8 cellular contexts compared by ENCODE assay signal in the genomic region with DNA sequence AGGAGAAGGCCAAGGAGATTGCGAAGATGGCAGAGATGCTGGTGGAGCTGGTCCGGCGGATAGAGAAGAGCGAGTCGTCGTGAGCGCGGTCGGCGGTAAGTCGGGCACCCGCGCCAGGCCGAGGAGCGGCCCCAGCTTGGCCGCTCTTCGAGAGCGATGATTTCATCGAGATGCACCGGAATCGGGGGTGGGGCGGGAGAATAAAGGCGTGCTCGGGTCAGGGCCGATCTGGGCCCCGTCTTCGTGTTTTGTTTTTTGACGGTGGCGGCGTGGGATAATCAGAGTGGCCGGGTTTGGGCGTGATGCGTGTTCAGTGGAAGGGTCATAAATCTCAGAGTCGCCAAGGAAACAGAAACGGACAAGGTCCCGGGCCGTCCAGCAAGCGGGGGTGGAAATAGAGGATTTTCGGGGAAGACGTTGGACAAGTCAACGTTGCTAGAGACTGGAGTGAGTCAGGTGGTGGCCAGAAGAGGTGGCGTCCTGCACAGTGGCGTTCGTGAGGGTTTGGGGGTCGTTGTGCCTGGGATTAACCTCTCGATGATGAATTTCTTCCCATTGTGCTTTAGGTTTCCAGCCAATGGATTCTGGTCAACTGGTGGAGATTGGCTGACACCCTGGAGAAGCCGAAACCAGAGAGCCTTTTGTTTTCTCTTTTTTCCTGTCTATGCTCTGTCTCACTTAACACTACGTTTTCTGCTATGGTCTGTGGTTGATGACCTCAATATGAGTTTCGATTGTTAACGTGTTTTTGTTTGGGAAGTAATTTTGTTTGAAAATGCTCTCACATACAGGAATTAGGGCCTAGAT. TPM values are rescaled to one million over a fixed set of nuclear protein-coding genes. Genes with fewer than 3 reads are reported as not detected.
DNase-seq lines count a peak whose midpoint lies in the region; TF ChIP-seq lines count a peak whose summit lies in the region.

No MANE protein-coding gene starts in this region.

- 1% methylated on average over 50 of the region's 50 CpGs for WGBS in GM23248 (ENCODE audit: low coverage in 1 of 2, low lambda C conversion rate in 2 of 2, missing lambda C conversion rate in 2 of 2), 2 experiments

- H3K27me3 Mint-ChIP-seq in activated T-helper 1 cell treated with anti-CD3 and anti-CD28 coated beads, Interleukin-12 subunit alpha, Interleukin-12 subunit beta, Interleukin-2, Interleukin-4 antibody, amounts not matched to agents 30 ng/mL and 10 ng/mL and 1 ng/mL, durations not matched to agents 14 hours and 24 hours and 36 hours (ENCODE audit: insufficient read depth): peaks cover 2% of the 10 kb centered on the region
- peaks cover 5% of the 10 kb centered on the region for H3K27me3 Mint-ChIP-seq in neural progenitor cell (ENCODE audit: insufficient read depth, low read depth)

- H3K9ac ChIP-seq in GM23248: peak overlapping the region; percentile 94
- H3K9ac ChIP-seq in neural progenitor cell: peak overlapping the region; percentile 95

- H3K27ac ChIP-seq in GM23248: peak overlapping the region; percentile 92
- peak overlapping the region; percentile 91 for H3K27ac ChIP-seq in neural progenitor cell
- peak overlapping the region; percentile 97 for H3K27ac ChIP-seq in uterus

- H2AFZ ChIP-seq in GM23248: peak overlapping the region; percentile 90
- peak overlapping the region; percentile 81 for H2AFZ ChIP-seq in neural progenitor cell (replicated peaks)

- no peaks in the 10 kb centered on the region for H3K9me3 Mint-ChIP-seq in activated T-helper 1 cell treated with anti-CD3 and anti-CD28 coated beads, Interleukin-12 subunit alpha, Interleukin-12 subunit beta, Interleukin-2, Interleukin-4 antibody, amounts not matched to agents 30 ng/mL and 10 ng/mL and 1 ng/mL, durations not matched to agents 14 hours and 24 hours and 36 hours
- H3K9me3 Mint-ChIP-seq in neural progenitor cell: no peaks in the 10 kb centered on the region

- peak overlapping the region; percentile 98 for H3K27ac Mint-ChIP-seq in activated T-helper 1 cell treated with anti-CD3 and anti-CD28 coated beads, Interleukin-12 subunit alpha, Interleukin-12 subunit beta, Interleukin-2, Interleukin-4 antibody, amounts not matched to agents 30 ng/mL and 10 ng/mL and 1 ng/mL, durations not matched to agents 14 hours and 24 hours and 36 hours
- H3K27ac Mint-ChIP-seq in neural progenitor cell: peak overlapping the region; percentile 100

- DNase-seq in ELR (ENCODE audit: low read depth): peak; percentile 68
- DNase-seq in GM23248: peak; percentile 87
- peak; percentile 44 for DNase-seq in MG63
- peak; percentile 41 for DNase-seq in activated T-helper 1 cell treated with anti-CD3 and anti-CD28 coated beads, Interleukin-12 subunit alpha, Interleukin-12 subunit beta, Interleukin-2, Interleukin-4 antibody, amounts not matched to agents 30 ng/mL and 10 ng/mL and 1 ng/mL, durations not matched to agents 14 hours and 24 hours and 36 hours (ENCODE audit: low spot score)
- DNase-seq in fibroblast of villous mesenchyme (ENCODE audit: low read depth): peak; percentile 48
- DNase-seq in neural progenitor cell (ENCODE audit: low spot score): peak; percentile 59
- peak; percentile 50 to 56 for DNase-seq in uterus
- no peak for DNase-seq in pons (ENCODE audit: low spot score)

- peak; percentile 1 for TF ChIP-seq CTCF in fibroblast of villous mesenchyme (IDR thresholded peaks at IDR 0.05; ENCODE audit: insufficient read depth, low read depth, low read length)
- no peak for TF ChIP-seq CTCF in neural progenitor cell (IDR thresholded peaks at IDR 0.05)
- no peak for TF ChIP-seq CTCF in uterus (IDR thresholded peaks at IDR 0.05)

- intact Hi-C loops in activated T-helper 1 cell treated with anti-CD3 and anti-CD28 coated beads, Interleukin-12 subunit alpha, Interleukin-12 subunit beta, Interleukin-2, Interleukin-4 antibody, amounts not matched to agents 30 ng/mL and 10 ng/mL and 1 ng/mL, durations not matched to agents 14 hours and 24 hours and 36 hours (cut with micrococcal nuclease): loop anchor here (2.0 to 10.0 kb wide), 5 partner anchors 17 to 1803 kb away; a partner anchor contains a TSS
- intact Hi-C loops in uterus (cut with DNase I; ENCODE audit: low total_unique reads): no loop called here

- H3K9me2 ChIP-seq in GM23248 (ENCODE audit: insufficient read depth): no peaks in the 10 kb centered on the region

- H3K79me2 ChIP-seq in GM23248 (ENCODE audit: insufficient read depth) (peaks cover 39% of the 10 kb centered on the region), neural progenitor cell (ENCODE audit: low read depth) (peaks cover 34% of the 10 kb centered on the region)

- H4K20me1 ChIP-seq in GM23248 (ENCODE audit: insufficient read depth) (peaks cover 7% of the 10 kb centered on the region; the same call in 1 of the 2 replicates), neural progenitor cell (ENCODE audit: low read depth) (peaks cover 29% of the 10 kb centered on the region)

- H3K27me3 ChIP-seq in GM23248 (replicated peaks; ENCODE audit: insufficient read depth) (no peaks in the 10 kb centered on the region), MG63 (no peaks in the 10 kb centered on the region), neural progenitor cell (no peaks in the 10 kb centered on the region), uterus (no peaks in the 10 kb centered on the region)

- in situ Hi-C loops in GM23248 (cut with MboI): no loop called here

- H3K4me3 ChIP-seq in GM23248: peak overlapping the region; percentile 90
- H3K4me3 ChIP-seq in MG63: peak overlapping the region; percentile 94
- H3K4me3 ChIP-seq in fibroblast of villous mesenchyme (ENCODE audit: low read depth, low read length): peak overlapping the region; percentile 77
- H3K4me3 ChIP-seq in neural progenitor cell: peak overlapping the region; percentile 97
- peak overlapping the region; percentile 82 to 83 for H3K4me3 ChIP-seq in uterus

- peaks cover 11% of the 10 kb centered on the region for H3K36me3 ChIP-seq in GM23248 (ENCODE audit: low read depth)
- H3K36me3 ChIP-seq in MG63: peaks cover 21% of the 10 kb centered on the region
- peaks cover 7% of the 10 kb centered on the region for H3K36me3 ChIP-seq in neural progenitor cell
- H3K36me3 ChIP-seq in uterus: no peaks in the 10 kb centered on the region

- H3F3A ChIP-seq in GM23248 (ENCODE audit: insufficient read depth) (peaks cover 21% of the 10 kb centered on the region), neural progenitor cell (ENCODE audit: low read depth) (peaks cover 19% of the 10 kb centered on the region)

- peak overlapping the region; percentile 95 for H3K4me3 Mint-ChIP-seq in activated T-helper 1 cell treated with anti-CD3 and anti-CD28 coated beads, Interleukin-12 subunit alpha, Interleukin-12 subunit beta, Interleukin-2, Interleukin-4 antibody, amounts not matched to agents 30 ng/mL and 10 ng/mL and 1 ng/mL, durations not matched to agents 14 hours and 24 hours and 36 hours
- peak overlapping the region; percentile 100 for H3K4me3 Mint-ChIP-seq in neural progenitor cell

- H3K4me1 ChIP-seq in GM23248 (ENCODE audit: insufficient read depth) (peaks cover 16% of the 10 kb centered on the region), neural progenitor cell (peaks cover 16% of the 10 kb centered on the region), uterus (peaks cover 0 to 11% of the 10 kb centered on the region in 2 donors)

- peaks cover 24% of the 10 kb centered on the region for H3K4me1 Mint-ChIP-seq in activated T-helper 1 cell treated with anti-CD3 and anti-CD28 coated beads, Interleukin-12 subunit alpha, Interleukin-12 subunit beta, Interleukin-2, Interleukin-4 antibody, amounts not matched to agents 30 ng/mL and 10 ng/mL and 1 ng/mL, durations not matched to agents 14 hours and 24 hours and 36 hours (ENCODE audit: low read depth)
- H3K4me1 Mint-ChIP-seq in neural progenitor cell: peaks cover 20% of the 10 kb centered on the region

- no peak for TF ChIP-seq POLR2A in uterus (IDR thresholded peaks at IDR 0.05)

- H3K4me2 ChIP-seq in GM23248 (ENCODE audit: unreplicated experiment) (peak overlapping the region; percentile 92), neural progenitor cell (peak overlapping the region; percentile 100)

- peaks cover 36% of the 10 kb centered on the region for H3K36me3 Mint-ChIP-seq in activated T-helper 1 cell treated with anti-CD3 and anti-CD28 coated beads, Interleukin-12 subunit alpha, Interleukin-12 subunit beta, Interleukin-2, Interleukin-4 antibody, amounts not matched to agents 30 ng/mL and 10 ng/mL and 1 ng/mL, durations not matched to agents 14 hours and 24 hours and 36 hours (ENCODE audit: low read depth)
- peaks cover 13% of the 10 kb centered on the region for H3K36me3 Mint-ChIP-seq in neural progenitor cell

- H3K9me3 ChIP-seq in GM23248 (ENCODE audit: low read depth) (no peaks in the 10 kb centered on the region), MG63 (no peaks in the 10 kb centered on the region), neural progenitor cell (ENCODE audit: low read depth) (no peaks in the 10 kb centered on the region), uterus (no peaks in the 10 kb centered on the region)

RNA-seq across cellular contexts. Expression of a gene that starts 0.9 kb away (rescaled TPM):
- total RNA-seq in GM23248 (2014; rRNA removed; shearing (Covaris generic)): 95.7 and 108 TPM in 2 replicates
- 261 and 273 TPM in 2 replicates for polyA plus RNA-seq in GM23248 (2016; fragmentation: Nextera tagmentation; extraction: Ambion mirVana)
- total RNA-seq in MG63 (2014; rRNA removed; shearing (Covaris generic); ENCODE audit: low replicate concordance): 155 and 175 TPM in 2 replicates
- total RNA-seq in activated T-helper 1 cell treated with anti-CD3 and anti-CD28 coated beads, Interleukin-12 subunit alpha, Interleukin-12 subunit beta, Interleukin-2, Interleukin-4 antibody, amounts not matched to agents 30 ng/mL and 10 ng/mL and 1 ng/mL, durations not matched to agents 14 hours and 24 hours and 36 hours: 115 and 119 TPM in 2 replicates
- total RNA-seq in fibroblast of villous mesenchyme: 105 and 127 TPM in 2 replicates
- total RNA-seq in neural progenitor cell (ENCODE audit: low replicate concordance): 162 and 178 TPM in 2 replicates
- total RNA-seq in uterus: 100 to 1,000 TPM in 3 of 4 donors, 10 to 100 TPM in 1; 29.2 to 263 (median 174) TPM

RNA-seq across cellular contexts. Expression of a gene that starts 52.3 kb away (rescaled TPM):
- total RNA-seq in GM23248 (2014; rRNA removed; shearing (Covaris generic)): 0.38 TPM in 1 of 2 replicates, not detected in the other
- 0.80 TPM in 1 of 2 replicates, not detected in the other for polyA plus RNA-seq in GM23248 (2016; fragmentation: Nextera tagmentation; extraction: Ambion mirVana)
- total RNA-seq in MG63 (2014; rRNA removed; shearing (Covaris generic); ENCODE audit: low replicate concordance): not detected in 2 replicates
- 1.7 and 1.9 TPM in 2 replicates for total RNA-seq in activated T-helper 1 cell treated with anti-CD3 and anti-CD28 coated beads, Interleukin-12 subunit alpha, Interleukin-12 subunit beta, Interleukin-2, Interleukin-4 antibody, amounts not matched to agents 30 ng/mL and 10 ng/mL and 1 ng/mL, durations not matched to agents 14 hours and 24 hours and 36 hours
- not detected in 2 replicates for total RNA-seq in fibroblast of villous mesenchyme
- not detected in 2 replicates for total RNA-seq in neural progenitor cell (ENCODE audit: low replicate concordance)
- total RNA-seq in uterus: 1 to 10 TPM in 1 of 4 donors, under 1 TPM in 1, not detected in 2; 0.26 to 1.3 TPM
